In genomic region chr5:148540636-148541035, GRCh38 we compare ENCODE assay signal across 17 cellular contexts.
"Had no signal": no experiment of that assay in that cellular context is flagged by ENCODE, and none has a peak within 500 bp of the region (broad histone marks: within the 10 kb centered on the region; RNA-seq: fewer than 3 reads in every experiment).

No MANE protein-coding gene starts in this region.

- H3K36me3 ChIP-seq: gastroesophageal sphincter, heart left ventricle had no signal

- DNase-seq: activated CD4-positive, alpha-beta T cell treated with anti-CD3 and anti-CD28 coated beads, Interleukin-2, amount 50 U/mL, for 4 hours; activated effector memory CD4-positive, alpha-beta T cell treated with anti-CD3 and anti-CD28 coated beads, Interleukin-2, amount 50 U/mL, for 16 hours; activated naive CD4-positive, alpha-beta T cell treated with anti-CD3 and anti-CD28 coated beads, Interleukin-2, amount 50 U/mL, for 16 hours; activated T-cell treated with anti-CD3 and anti-CD28 coated beads, Interleukin-2, amount 50 U/mL, for 72 hours; aorta; effector CD8-positive, alpha-beta T cell; heart left ventricle; kidney glomerular epithelial cell; posterior cingulate gyrus; stimulated activated CD4-positive, alpha-beta T cell treated with anti-CD3 and anti-CD28 coated beads, Interleukin-1b, Interleukin-23, amount 100 ng/mL, for 48 hours; stimulated activated CD8-positive, alpha-beta memory T cell treated with anti-CD3 and anti-CD28 coated beads, Interleukin-4, amount 100 ng/mL, for 48 hours; stimulated activated naive CD4-positive, alpha-beta T cell had no signal

- H3K9me3 Mint-ChIP-seq: dendritic cell treated with granulocyte-macrophage colony-stimulating factor and Interleukin-4, amounts not matched to agents 40 ng/mL and 50 ng/mL, for 4 days had no signal

- H3K4me3 ChIP-seq: gastroesophageal sphincter, heart left ventricle had no signal

- ATAC-seq: activated T-cell treated with anti-CD3 and anti-CD28 coated beads, Interleukin-2, amount 50 U/mL, for 72 hours; esophagus mucosa; gastroesophageal sphincter had no signal

- H3K4me1 Mint-ChIP-seq: nephron had no signal

- H3K27ac ChIP-seq: gastroesophageal sphincter, heart left ventricle, VCaP had no signal

- H3K27me3 ChIP-seq: gastroesophageal sphincter, heart left ventricle had no signal

- H3K4me3 Mint-ChIP-seq: activated T-cell treated with anti-CD3 and anti-CD28 coated beads, Interleukin-2, amount 50 U/mL, for 72 hours; dendritic cell treated with granulocyte-macrophage colony-stimulating factor and Interleukin-4, amounts not matched to agents 40 ng/mL and 50 ng/mL, for 4 days; nephron had no signal

- H3K27ac Mint-ChIP-seq: activated T-cell treated with anti-CD3 and anti-CD28 coated beads, Interleukin-2, amount 50 U/mL, for 72 hours; dendritic cell treated with granulocyte-macrophage colony-stimulating factor and Interleukin-4, amounts not matched to agents 40 ng/mL and 50 ng/mL, for 4 days; nephron had no signal

- H3K4me1 ChIP-seq: gastroesophageal sphincter had no signal
